Comparison of ENCODE assay signal across 1 cellular context in the genomic region with DNA sequence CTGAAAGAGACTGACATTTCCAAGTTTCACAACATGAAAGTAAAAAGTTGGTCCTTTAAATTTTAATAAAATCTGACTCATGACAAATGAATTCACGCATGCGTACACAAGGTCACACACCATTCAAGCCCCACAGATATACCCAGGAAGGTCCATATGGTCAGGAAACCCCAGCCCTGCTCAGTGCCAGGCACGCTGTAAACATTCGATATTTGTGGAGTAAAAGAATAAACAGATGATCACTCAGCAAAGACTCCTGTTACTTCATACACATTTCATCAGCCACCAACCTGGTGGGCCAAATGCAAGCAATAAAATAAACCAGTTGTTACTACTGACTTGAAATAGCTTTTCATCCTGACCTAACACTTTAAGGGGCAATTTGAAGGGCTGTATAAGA.
TF ChIP-seq lines count a peak whose summit lies in the region.

No MANE protein-coding gene starts in this region.

TF ChIP-seq in endothelial cell of umbilical vein, 7 proteins besides CTCF, POLR2A, EP300 and RAD21:
- TF ChIP-seq, protein P1, sequence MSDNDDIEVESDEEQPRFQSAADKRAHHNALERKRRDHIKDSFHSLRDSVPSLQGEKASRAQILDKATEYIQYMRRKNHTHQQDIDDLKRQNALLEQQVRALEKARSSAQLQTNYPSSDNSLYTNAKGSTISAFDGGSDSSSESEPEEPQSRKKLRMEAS (IDR thresholded peaks at IDR 0.05; ENCODE audit: insufficient read depth, insufficient read length), result no peak
- TF ChIP-seq JUN (IDR thresholded peaks at IDR 0.05; ENCODE audit: borderline replicate concordance, insufficient read depth, insufficient read length, low read depth), result no peak
- TF ChIP-seq FOS (IDR thresholded peaks at IDR 0.05; ENCODE audit: borderline replicate concordance, insufficient read depth, low read length), result no peak
- TF ChIP-seq POLR2AphosphoS5 (IDR thresholded peaks at IDR 0.05; ENCODE audit: insufficient read depth, low read depth, low read length), result no peak
- TF ChIP-seq EZH2 (IDR thresholded peaks at IDR 0.05; ENCODE audit: borderline replicate concordance, low read depth, low read length, severe bottlenecking), result no peak
- no peak for TF ChIP-seq GATA2 (IDR thresholded peaks at IDR 0.05; ENCODE audit: insufficient read depth, insufficient read length, low read depth, low read length)
- no peak for TF ChIP-seq MYC (IDR thresholded peaks at IDR 0.05; ENCODE audit: low read depth, low read length)
